1 cellular context compared by ENCODE assay signal in the genomic region with DNA sequence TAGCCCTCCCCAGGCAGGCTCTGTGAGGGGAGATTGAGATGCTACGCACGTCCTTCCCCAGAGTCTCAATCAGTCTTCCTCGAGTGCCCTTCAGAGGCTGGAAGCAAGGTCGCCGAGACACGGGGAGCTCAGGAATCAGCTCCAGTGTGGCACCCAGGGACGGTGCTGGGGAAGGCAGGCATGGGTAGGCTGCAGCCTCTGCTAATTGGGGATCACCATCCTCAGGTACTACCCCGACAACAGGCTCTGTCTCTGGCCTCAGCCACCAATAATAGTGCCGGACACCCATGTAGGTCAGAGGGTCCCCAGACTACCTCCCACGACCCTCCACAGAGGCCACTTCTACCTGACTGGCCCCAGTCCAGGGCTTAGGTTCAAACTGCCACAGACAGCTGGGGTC.
TF ChIP-seq lines count a peak whose summit lies in the region.

No MANE protein-coding gene starts in this region.

TF ChIP-seq in WTC11, 78 proteins besides CTCF, POLR2A, EP300 and RAD21 (continued from another document):
- TF ChIP-seq, protein P1, sequence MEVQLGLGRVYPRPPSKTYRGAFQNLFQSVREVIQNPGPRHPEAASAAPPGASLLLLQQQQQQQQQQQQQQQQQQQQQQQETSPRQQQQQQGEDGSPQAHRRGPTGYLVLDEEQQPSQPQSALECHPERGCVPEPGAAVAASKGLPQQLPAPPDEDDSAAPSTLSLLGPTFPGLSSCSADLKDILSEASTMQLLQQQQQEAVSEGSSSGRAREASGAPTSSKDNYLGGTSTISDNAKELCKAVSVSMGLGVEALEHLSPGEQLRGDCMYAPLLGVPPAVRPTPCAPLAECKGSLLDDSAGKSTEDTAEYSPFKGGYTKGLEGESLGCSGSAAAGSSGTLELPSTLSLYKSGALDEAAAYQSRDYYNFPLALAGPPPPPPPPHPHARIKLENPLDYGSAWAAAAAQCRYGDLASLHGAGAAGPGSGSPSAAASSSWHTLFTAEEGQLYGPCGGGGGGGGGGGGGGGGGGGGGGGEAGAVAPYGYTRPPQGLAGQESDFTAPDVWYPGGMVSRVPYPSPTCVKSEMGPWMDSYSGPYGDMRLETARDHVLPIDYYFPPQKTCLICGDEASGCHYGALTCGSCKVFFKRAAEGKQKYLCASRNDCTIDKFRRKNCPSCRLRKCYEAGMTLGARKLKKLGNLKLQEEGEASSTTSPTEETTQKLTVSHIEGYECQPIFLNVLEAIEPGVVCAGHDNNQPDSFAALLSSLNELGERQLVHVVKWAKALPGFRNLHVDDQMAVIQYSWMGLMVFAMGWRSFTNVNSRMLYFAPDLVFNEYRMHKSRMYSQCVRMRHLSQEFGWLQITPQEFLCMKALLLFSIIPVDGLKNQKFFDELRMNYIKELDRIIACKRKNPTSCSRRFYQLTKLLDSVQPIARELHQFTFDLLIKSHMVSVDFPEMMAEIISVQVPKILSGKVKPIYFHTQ (CRISPR knock-in tag; IDR thresholded peaks at IDR 0.05), result no peak
